In genomic region chr6:80004199-80005072, GRCh38 we compare ENCODE assay signal across 8 cellular contexts. TPM values are rescaled to one million over a fixed set of nuclear protein-coding genes. Genes with fewer than 3 reads are reported as not detected.
DNase-seq lines count a peak whose midpoint lies in the region; ATAC-seq, FAIRE-seq and TF ChIP-seq lines count a peak whose summit lies in the region.

TSS of gene TTK (plus strand) at chr6:80004649. CDS start at chr6:80005844, 1,195 bp downstream.

- WGBS in small intestine, 3 donors, result 0 to 1% (median 1%) methylated on average over 54 of the region's 54 CpGs

- DNase-seq in NCI-H2227 (lab: John Stamatoyannopoulos, UW; ENCODE audit: unreplicated experiment) (peak; percentile 93), WERI-Rb-1 (peak; percentile 95), bronchial epithelial cell (ENCODE audit: low read depth) (peak; percentile 90), iPS-NIHi11 (ENCODE audit: low spot score) (peak; percentile 94), small intestine (peak; percentile 97)

- no peak for FAIRE-seq in bronchial epithelial cell (lab: Jason Lieb, UNC)
- peak; percentile 85 for FAIRE-seq in small intestine (lab: Jason Lieb, UNC)

- H3K4me3 ChIP-seq in ACC112 (ENCODE audit: low read depth, low read length) (peak within 1 kb of the TSS; percentile 86), WERI-Rb-1 (ENCODE audit: low read depth, low read length) (peak within 1 kb of the TSS; percentile 63), bronchial epithelial cell (ENCODE audit: low read depth, low read length) (peak within 1 kb of the TSS; percentile 78), small intestine (ENCODE audit: low read depth in 1 of 2, low read length in 2 of 2) (peak within 1 kb of the TSS; percentile 46 to 74)

- no peaks in the 10 kb centered on the region for H3K9me3 ChIP-seq in WERI-Rb-1 (ENCODE audit: severe bottlenecking)
- H3K9me3 ChIP-seq in small intestine (ENCODE audit: control insufficient read depth, low read depth), result no peaks in the 10 kb centered on the region

- H2AFZ ChIP-seq in ACC112 (ENCODE audit: low read length, unreplicated experiment), result peak within 1 kb of the TSS; percentile 93

- H3K27ac ChIP-seq in ACC112 (ENCODE audit: low read depth, low read length) (peak within 1 kb of the TSS; percentile 81), WERI-Rb-1 (peak within 1 kb of the TSS; percentile 92), small intestine (ENCODE audit: low read depth in 1 of 2, low read length in 1 of 2) (peak within 1 kb of the TSS; percentile 64 to 90)

- peaks cover 21% of the 10 kb centered on the region for H3K4me1 ChIP-seq in ACC112 (ENCODE audit: control insufficient read depth, insufficient read depth, low read length, unreplicated experiment)
- no peaks in the 10 kb centered on the region for H3K4me1 ChIP-seq in small intestine (ENCODE audit: control insufficient read depth in 2 of 2, insufficient read depth in 1 of 2, low read depth in 1 of 2, low read length in 1 of 2)

- H3K79me2 ChIP-seq in ACC112 (ENCODE audit: control insufficient read depth, insufficient read depth, low read length, unreplicated experiment), result peaks cover 30% of the 10 kb centered on the region

- H3K36me3 ChIP-seq in ACC112 (ENCODE audit: insufficient read depth, low read length), result peaks cover 5% of the 10 kb centered on the region
- peaks cover 21% of the 10 kb centered on the region for H3K36me3 ChIP-seq in WERI-Rb-1
- no peaks in the 10 kb centered on the region for H3K36me3 ChIP-seq in bronchial epithelial cell (ENCODE audit: control insufficient read depth, insufficient read depth, low read length)
- H3K36me3 ChIP-seq in small intestine (ENCODE audit: control insufficient read depth in 2 of 2, insufficient read depth in 2 of 2, low read length in 2 of 2), result no peaks in the 10 kb centered on the region

- peak; percentile 99 for ATAC-seq in GM18873 (IDR thresholded peaks at IDR 0.05; ENCODE audit: low FRiP score, unreplicated experiment)
- peak; percentile 100 for ATAC-seq in HG03139 (IDR thresholded peaks at IDR 0.05; ENCODE audit: unreplicated experiment)

- no peak for TF ChIP-seq CTCF in WERI-Rb-1 (IDR thresholded peaks at IDR 0.05; ENCODE audit: low read depth, low read length)
- TF ChIP-seq CTCF in bronchial epithelial cell (IDR thresholded peaks at IDR 0.05; ENCODE audit: insufficient read depth, low read length, severe bottlenecking), result no peak

- H3K27me3 ChIP-seq in ACC112 (ENCODE audit: insufficient read depth, low read length) (no peaks in the 10 kb centered on the region; the same call in 1 of the 2 replicates), WERI-Rb-1 (ENCODE audit: insufficient read depth, low read depth, severe bottlenecking) (no peaks in the 10 kb centered on the region), bronchial epithelial cell (ENCODE audit: control insufficient read depth, insufficient read depth, low read length) (no peaks in the 10 kb centered on the region), small intestine (ENCODE audit: control insufficient read depth in 2 of 2, insufficient read depth in 2 of 2, low read length in 2 of 2) (peaks cover 0 to 3% of the 10 kb centered on the region in 2 donors)

RNA-seq across cellular contexts. Expression of gene TTK, which starts in this region (rescaled TPM):
- total RNA-seq in bronchial epithelial cell, result 0.26 TPM in 2 replicates
- polyA plus RNA-seq in small intestine, result 1 to 10 TPM in 1 of 3 donors, under 1 TPM in 1, not detected in 1; 0.45 to 9.8 TPM

Comparison
In these comparisons a context has a peak if more than half of its experiments do, and no peak if none do; other contexts are left out.
1. Peak in every context shown above with its lines: DNase-seq, ATAC-seq, H3K4me3 ChIP-seq and H3K27ac ChIP-seq.
2. Peak in DNase-seq and H3K4me3 ChIP-seq in bronchial epithelial cell; RNA of the gene not detected or under 1 TPM.